Comparison of ENCODE assay signal across 8 cellular contexts in the genomic region with DNA sequence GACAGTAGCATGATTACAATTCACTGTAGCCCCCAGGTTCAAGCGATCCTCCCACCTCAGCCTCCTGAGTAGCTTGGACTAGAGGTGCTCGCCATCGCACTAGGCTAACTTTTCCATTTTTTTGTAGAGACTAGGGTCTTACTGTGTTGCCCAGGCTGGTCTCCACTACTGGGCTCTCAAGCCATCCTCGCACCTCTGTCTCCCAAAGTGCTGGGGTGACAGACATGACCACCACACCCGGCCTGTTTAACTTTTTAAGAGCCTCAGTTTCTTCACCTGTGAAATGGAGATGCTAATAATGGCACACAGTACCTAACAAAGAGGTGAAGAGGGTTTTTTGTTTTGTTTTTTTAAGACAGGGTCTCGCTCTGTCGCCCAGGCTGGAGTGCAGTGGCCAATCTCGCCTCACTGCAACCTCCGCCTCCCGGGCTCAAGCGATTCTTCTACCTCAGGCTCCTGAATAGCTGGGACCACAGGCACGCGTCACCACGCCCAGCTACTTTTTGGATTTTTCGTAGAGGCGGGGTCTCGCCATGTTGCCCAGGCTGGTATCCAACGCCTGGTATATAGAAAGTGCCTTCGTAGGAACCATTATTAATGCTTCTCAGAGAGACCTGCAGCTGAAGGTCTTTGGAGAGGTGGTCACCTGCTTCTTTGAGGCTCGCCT. TPM values are rescaled to one million over a fixed set of nuclear protein-coding genes. Genes with fewer than 3 reads are reported as not detected.
DNase-seq lines count a peak whose midpoint lies in the region; ATAC-seq, FAIRE-seq and TF ChIP-seq lines count a peak whose summit lies in the region.

No MANE protein-coding gene starts in this region.

- dilution Hi-C loops in endothelial cell of umbilical vein (cut with MboI; ENCODE audit: extremely low pct_ligation_motif_present, low sequenced_read_pairs): no loop called here

- ATAC-seq in GM21528 (IDR thresholded peaks at IDR 0.05; ENCODE audit: low FRiP score, unreplicated experiment) (no peak), HG03571 (IDR thresholded peaks at IDR 0.05; ENCODE audit: unreplicated experiment) (no peak)

- H3K36me3 ChIP-seq in ES-I3 (ENCODE audit: insufficient read depth, low read length) (no peaks in the 10 kb centered on the region), Peyer's patch (peaks cover 0 to 4% (median 0%) of the 10 kb centered on the region in 3 donors), endothelial cell of umbilical vein (ENCODE audit: control insufficient read depth in 2 of 2, extremely low read depth in 1 of 2, insufficient read depth in 2 of 2, low read length in 2 of 2) (no peaks in the 10 kb centered on the region), ovary (no peaks in the 10 kb centered on the region)

- intact Hi-C loops in endothelial cell of umbilical vein (cut with micrococcal nuclease): loop anchor here (1.0 to 2.0 kb wide), 3 partner anchors 19 to 377 kb away; a partner anchor contains a TSS
- intact Hi-C loops in ovary (cut with DNase I): no loop called here

- peak overlapping the region; percentile 74 for H3K4me2 ChIP-seq in endothelial cell of umbilical vein (ENCODE audit: insufficient read depth, low read length)

- POLR2A ChIA-PET in endothelial cell of umbilical vein (lab: Charles Lee): interaction anchor here (0.8 kb wide), 1 partner anchor 20 kb away, joined by 3 read pairs; a partner anchor contains a TSS

- H3K4me3 ChIP-seq in Peyer's patch (peak overlapping the region; percentile 57 to 71 (median 66)), endothelial cell of umbilical vein (replicated peaks in 1 of 3; ENCODE audit: insufficient read depth in 1 of 3, low read depth in 1 of 3, low read length in 3 of 3) (peak overlapping the region; percentile 3 to 79 (median 55)), ovary (peak overlapping the region; percentile 55)

- no peak for TF ChIP-seq EP300 in ovary (IDR thresholded peaks at IDR 0.05)

- H3K9me1 ChIP-seq in endothelial cell of umbilical vein (replicated peaks; ENCODE audit: control insufficient read depth, extremely low read depth, insufficient read depth, low read length): no peaks in the 10 kb centered on the region

- no peaks in the 10 kb centered on the region for H3K27me3 ChIP-seq in Peyer's patch
- H3K27me3 ChIP-seq in endothelial cell of umbilical vein (ENCODE audit: control insufficient read depth in 2 of 2, insufficient read depth in 2 of 2, low read length in 2 of 2): no peaks in the 10 kb centered on the region
- no peaks in the 10 kb centered on the region for H3K27me3 ChIP-seq in ovary

- H2AFZ ChIP-seq in endothelial cell of umbilical vein (ENCODE audit: low read depth, low read length): peak overlapping the region; percentile 76

- no peak for TF ChIP-seq POLR2A in Peyer's patch (IDR thresholded peaks at IDR 0.05)
- no peak for TF ChIP-seq POLR2A in endothelial cell of umbilical vein (IDR thresholded peaks at IDR 0.05; ENCODE audit: low read depth, low read length)
- no peak for TF ChIP-seq POLR2A in ovary (IDR thresholded peaks at IDR 0.05)

- no peak for FAIRE-seq in endothelial cell of umbilical vein (lab: Jason Lieb, UNC)

- peak overlapping the region; percentile 80 for H3K9ac ChIP-seq in ES-I3 (ENCODE audit: low read depth, low read length)
- H3K9ac ChIP-seq in endothelial cell of umbilical vein (replicated peaks; ENCODE audit: extremely low read depth, insufficient read depth, low read length): peak overlapping the region; percentile 89

- no peak for TF ChIP-seq CTCF in Peyer's patch (IDR thresholded peaks at IDR 0.05)
- no peak for TF ChIP-seq CTCF in endothelial cell of umbilical vein (IDR thresholded peaks at IDR 0.05; ENCODE audit: extremely low read depth in 1 of 2, insufficient read depth in 1 of 2, low read depth in 1 of 2, low read length in 2 of 2)
- no peak for TF ChIP-seq CTCF in ovary (IDR thresholded peaks at IDR 0.05)

- H3K27ac ChIP-seq in Peyer's patch: peak overlapping the region; percentile 93 to 99 (median 96)
- peak overlapping the region; percentile 92 for H3K27ac ChIP-seq in endothelial cell of umbilical vein (ENCODE audit: insufficient read depth, low read depth, low read length)
- H3K27ac ChIP-seq in ovary: peak overlapping the region; percentile 94 to 95

- H4K20me1 ChIP-seq in endothelial cell of umbilical vein (replicated peaks; ENCODE audit: control insufficient read depth, extremely low read depth, insufficient read depth, low read length): no peaks in the 10 kb centered on the region

- H3K79me2 ChIP-seq in endothelial cell of umbilical vein (ENCODE audit: control insufficient read depth, insufficient read depth, low read length): no peaks in the 10 kb centered on the region

- BruUV-seq in endothelial cell of umbilical vein (replicated peaks; lab: Mats Ljungman, UMichigan): no TSS peak

- DNase-seq in Peyer's patch (no peak), endothelial cell of umbilical vein (ENCODE audit: low read depth, low spot score) (no peak), ovary (no peak), DMS53 (lab: John Stamatoyannopoulos, UW) (no peak), germinal center (ENCODE audit: low spot score) (no peak)

- H3K9me3 ChIP-seq in ES-I3 (ENCODE audit: control insufficient read depth, insufficient read depth, low read length): no peaks in the 10 kb centered on the region
- no peaks in the 10 kb centered on the region for H3K9me3 ChIP-seq in Peyer's patch
- no peaks in the 10 kb centered on the region for H3K9me3 ChIP-seq in endothelial cell of umbilical vein (replicated peaks; ENCODE audit: control insufficient read depth, insufficient read depth, low read length)
- H3K9me3 ChIP-seq in ovary: no peaks in the 10 kb centered on the region

- 35 to 51% (median 45%) methylated on average over 20 of the region's 20 CpGs for WGBS in ovary, 3 donors

- CTCF ChIA-PET in endothelial cell of umbilical vein (lab: Charles Lee): interaction anchor here (0.8 to 2.6 kb wide), 19 partner anchors 13 to 376 kb away, joined by 3 to 18 read pairs (median 4); a partner anchor contains a TSS

- H3K4me1 ChIP-seq in ES-I3 (ENCODE audit: insufficient read depth, low read length) (peaks cover 10% of the 10 kb centered on the region), Peyer's patch (peaks cover 3 to 31% (median 8%) of the 10 kb centered on the region in 4 donors), endothelial cell of umbilical vein (ENCODE audit: control insufficient read depth, extremely low read depth, insufficient read depth, low read length) (peaks cover 8% of the 10 kb centered on the region), ovary (ENCODE audit: insufficient read depth) (peaks cover 6% of the 10 kb centered on the region)

RNA-seq across cellular contexts. Expression of a gene that starts 0.6 kb away (rescaled TPM):
- 10 to 100 TPM in 3 of 4 donors, 1 to 10 TPM in 1; 5.0 to 20.1 (median 19.2) TPM for total RNA-seq in Peyer's patch
- 22.6 and 23.0 TPM in 2 replicates for total RNA-seq in endothelial cell of umbilical vein
- 24.0 and 32.7 TPM in 2 replicates for polyA plus RNA-seq in endothelial cell of umbilical vein
- polyA plus RNA-seq in endothelial cell of umbilical vein (2011; cell fraction: cytosol; rRNA removed): 32.2 and 37.9 TPM in 2 replicates
- 12.4 and 14.4 TPM in 2 replicates for polyA plus RNA-seq in endothelial cell of umbilical vein (2011; cell fraction: nucleus; rRNA removed)
- 27.9 and 30.5 TPM in 2 replicates for polyA plus RNA-seq in endothelial cell of umbilical vein (2012)
- 13.1 and 15.8 TPM in 2 replicates for polyA minus RNA-seq in endothelial cell of umbilical vein
- polyA minus RNA-seq in endothelial cell of umbilical vein (2011; cell fraction: cytosol; rRNA and poly(A)+ RNA removed): 18.8 TPM
- 2.9 and 3.3 TPM in 2 replicates for polyA minus RNA-seq in endothelial cell of umbilical vein (2011; cell fraction: nucleus; rRNA and poly(A)+ RNA removed)
- 10 to 100 TPM in 6 of 7 donors, 1 to 10 TPM in 1; 8.6 to 50.7 (median 35.3) TPM for total RNA-seq in ovary
- polyA plus RNA-seq in ovary: 10 to 100 TPM; 21.4 to 30.6 TPM

RNA-seq across cellular contexts. Expression of a gene that starts 20.0 kb away (rescaled TPM):
- total RNA-seq in Peyer's patch: 100 to 1,000 TPM in 3 of 4 donors, 10 to 100 TPM in 1; 66.6 to 117 (median 109) TPM
- 49.0 and 49.4 TPM in 2 replicates for total RNA-seq in endothelial cell of umbilical vein
- 45.0 and 54.7 TPM in 2 replicates for polyA plus RNA-seq in endothelial cell of umbilical vein
- 50.0 and 61.1 TPM in 2 replicates for polyA plus RNA-seq in endothelial cell of umbilical vein (2011; cell fraction: cytosol; rRNA removed)
- 76.7 and 77.1 TPM in 2 replicates for polyA plus RNA-seq in endothelial cell of umbilical vein (2011; cell fraction: nucleus; rRNA removed)
- polyA plus RNA-seq in endothelial cell of umbilical vein (2012): 45.2 and 46.0 TPM in 2 replicates
- 60.7 and 62.5 TPM in 2 replicates for polyA minus RNA-seq in endothelial cell of umbilical vein
- 8.9 TPM for polyA minus RNA-seq in endothelial cell of umbilical vein (2011; cell fraction: cytosol; rRNA and poly(A)+ RNA removed)
- polyA minus RNA-seq in endothelial cell of umbilical vein (2011; cell fraction: nucleus; rRNA and poly(A)+ RNA removed): 20.8 and 23.4 TPM in 2 replicates
- total RNA-seq in ovary: 100 to 1,000 TPM in 6 of 7 donors, 10 to 100 TPM in 1; 78.7 to 170 (median 120) TPM
- 100 to 1,000 TPM; 105 to 151 TPM for polyA plus RNA-seq in ovary

RNA-seq across cellular contexts. Expression of a gene that starts 25.7 kb away (rescaled TPM):
- total RNA-seq in Peyer's patch (10 to 100 TPM; 32.2 to 48.9 (median 34.2) TPM), endothelial cell of umbilical vein (21.5 and 21.9 TPM in 2 replicates), ovary (10 to 100 TPM; 17.2 to 53.0 (median 42.5) TPM)
- polyA plus RNA-seq in endothelial cell of umbilical vein (19.3 and 19.5 TPM in 2 replicates), ovary (10 to 100 TPM; 25.0 to 28.8 TPM)
- polyA plus RNA-seq in endothelial cell of umbilical vein (2011; cell fraction: cytosol; rRNA removed): 15.7 and 17.9 TPM in 2 replicates
- 29.3 and 31.7 TPM in 2 replicates for polyA plus RNA-seq in endothelial cell of umbilical vein (2011; cell fraction: nucleus; rRNA removed)
- polyA plus RNA-seq in endothelial cell of umbilical vein (2012): 9.3 and 13.0 TPM in 2 replicates
- 12.3 and 12.6 TPM in 2 replicates for polyA minus RNA-seq in endothelial cell of umbilical vein
- polyA minus RNA-seq in endothelial cell of umbilical vein (2011; cell fraction: cytosol; rRNA and poly(A)+ RNA removed): 30.9 TPM
- polyA minus RNA-seq in endothelial cell of umbilical vein (2011; cell fraction: nucleus; rRNA and poly(A)+ RNA removed): 6.4 and 9.2 TPM in 2 replicates

RNA-seq across cellular contexts. Expression of a gene that starts 34.7 kb away (rescaled TPM):
- total RNA-seq in Peyer's patch (100 to 1,000 TPM in 2 of 4 donors, 10 to 100 TPM in 2; 56.9 to 150 (median 104) TPM), endothelial cell of umbilical vein (286 and 316 TPM in 2 replicates), ovary (100 to 1,000 TPM in 1 of 7 donors, 10 to 100 TPM in 6; 36.8 to 183 (median 80.0) TPM)
- polyA plus RNA-seq in endothelial cell of umbilical vein (324 and 379 TPM in 2 replicates), ovary (100 to 1,000 TPM in 1 of 2 donors, 10 to 100 TPM in 1; 56.8 to 161 TPM)
- 270 and 289 TPM in 2 replicates for polyA plus RNA-seq in endothelial cell of umbilical vein (2011; cell fraction: cytosol; rRNA removed)
- polyA plus RNA-seq in endothelial cell of umbilical vein (2011; cell fraction: nucleus; rRNA removed): 1,209 and 1,535 TPM in 2 replicates
- 283 and 289 TPM in 2 replicates for polyA plus RNA-seq in endothelial cell of umbilical vein (2012)
- 398 and 421 TPM in 2 replicates for polyA minus RNA-seq in endothelial cell of umbilical vein
- polyA minus RNA-seq in endothelial cell of umbilical vein (2011; cell fraction: cytosol; rRNA and poly(A)+ RNA removed): 78.9 TPM
- polyA minus RNA-seq in endothelial cell of umbilical vein (2011; cell fraction: nucleus; rRNA and poly(A)+ RNA removed): 156 and 190 TPM in 2 replicates

RNA-seq across cellular contexts. Expression of a gene that starts 38.6 kb away (rescaled TPM):
- total RNA-seq in Peyer's patch: 10 to 100 TPM; 20.3 to 39.1 (median 26.5) TPM
- total RNA-seq in endothelial cell of umbilical vein: 126 and 128 TPM in 2 replicates
- polyA plus RNA-seq in endothelial cell of umbilical vein: 280 and 319 TPM in 2 replicates
- 344 and 372 TPM in 2 replicates for polyA plus RNA-seq in endothelial cell of umbilical vein (2011; cell fraction: cytosol; rRNA removed)
- polyA plus RNA-seq in endothelial cell of umbilical vein (2011; cell fraction: nucleus; rRNA removed): 121 and 129 TPM in 2 replicates
- polyA plus RNA-seq in endothelial cell of umbilical vein (2012): 88.1 and 218 TPM in 2 replicates
- 130 and 146 TPM in 2 replicates for polyA minus RNA-seq in endothelial cell of umbilical vein
- 115 TPM for polyA minus RNA-seq in endothelial cell of umbilical vein (2011; cell fraction: cytosol; rRNA and poly(A)+ RNA removed)
- 25.5 and 37.7 TPM in 2 replicates for polyA minus RNA-seq in endothelial cell of umbilical vein (2011; cell fraction: nucleus; rRNA and poly(A)+ RNA removed)
- 10 to 100 TPM; 12.2 to 29.9 (median 24.8) TPM for total RNA-seq in ovary
- 10 to 100 TPM; 41.7 to 55.8 TPM for polyA plus RNA-seq in ovary
